ENCODE assay signal across 1 cellular context in the genomic region with DNA sequence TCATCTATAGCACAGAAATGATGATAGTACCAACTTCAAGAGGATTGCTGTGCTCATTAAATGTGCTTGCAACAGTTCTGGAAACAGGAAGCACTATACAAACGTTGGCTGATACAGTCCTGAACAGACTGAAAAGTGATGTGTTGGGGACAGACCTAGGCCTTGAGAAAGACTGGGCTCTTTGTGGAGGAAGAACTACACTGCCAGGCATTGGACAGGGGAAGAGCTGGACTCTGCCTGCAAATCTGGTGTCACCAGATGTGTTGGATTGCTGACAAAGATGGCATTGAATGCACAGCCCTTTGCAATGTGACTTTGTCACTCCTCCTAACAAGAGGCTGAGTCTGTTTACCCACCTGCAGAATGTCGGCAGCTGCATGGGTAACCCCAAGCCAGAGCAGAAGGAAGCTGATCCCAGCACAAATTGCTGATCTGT.
A peak's percentile ranks its signal among the peaks of the same experiment; 100 is the strongest.
TF ChIP-seq lines count a peak whose summit lies in the region.

No MANE protein-coding gene starts in this region.

TF ChIP-seq in HepG2, 621 proteins besides CTCF, POLR2A, EP300 and RAD21 (continues in another document):
- TF ChIP-seq ZNF572 (CRISPR knock-in tag; IDR thresholded peaks at IDR 0.05) (0 out of 2 replicates have a peak, but pooled peaks have one; percentile 75), ZNF12 (CRISPR knock-in tag; IDR thresholded peaks at IDR 0.05) (0 out of 2 replicates have a peak, but pooled peaks have one; percentile 47), ATF1 (CRISPR knock-in tag; IDR thresholded peaks at IDR 0.05) (no peak), ZBTB3 (CRISPR knock-in tag; IDR thresholded peaks at IDR 0.05; ENCODE audit: borderline replicate concordance, low read depth) (no peak), IRF2 (CRISPR knock-in tag; IDR thresholded peaks at IDR 0.05) (no peak), NRL (CRISPR knock-in tag; IDR thresholded peaks at IDR 0.05; ENCODE audit: borderline replicate concordance) (no peak), FOXP1 (IDR thresholded peaks at IDR 0.05) (no peak), FOXP1 (CRISPR knock-in tag; IDR thresholded peaks at IDR 0.05) (0 out of 2 replicates have a peak, but pooled peaks have one; percentile 2), ZNF782 (CRISPR knock-in tag; IDR thresholded peaks at IDR 0.05; ENCODE audit: borderline replicate concordance) (peak; percentile 53; the same call in 1 of the 2 replicates), MTF1 (CRISPR knock-in tag; IDR thresholded peaks at IDR 0.05) (no peak), HIVEP1 (CRISPR knock-in tag; IDR thresholded peaks at IDR 0.05) (no peak), ZNF496 (CRISPR knock-in tag; IDR thresholded peaks at IDR 0.05; ENCODE audit: insufficient replicate concordance) (no peak), EED (CRISPR knock-in tag; IDR thresholded peaks at IDR 0.05) (0 out of 2 replicates have a peak, but pooled peaks have one; percentile 30), CHCHD3 (CRISPR knock-in tag; IDR thresholded peaks at IDR 0.05) (no peak), YEATS2 (CRISPR knock-in tag; IDR thresholded peaks at IDR 0.05; ENCODE audit: borderline replicate concordance) (no peak), RARG (CRISPR knock-in tag; IDR thresholded peaks at IDR 0.05; ENCODE audit: low read depth) (no peak), ZNF615 (CRISPR knock-in tag; IDR thresholded peaks at IDR 0.05; ENCODE audit: borderline replicate concordance) (no peak), JUN (CRISPR knock-in tag; IDR thresholded peaks at IDR 0.05) (0 out of 2 replicates have a peak, but pooled peaks have one; percentile 43), SP2 (CRISPR knock-in tag; IDR thresholded peaks at IDR 0.05) (no peak), NFIC (IDR thresholded peaks at IDR 0.05; ENCODE audit: low read length) (no peak), PHB2 (IDR thresholded peaks at IDR 0.05; ENCODE audit: partially characterized antibody) (no peak), ZNF772 (CRISPR knock-in tag; IDR thresholded peaks at IDR 0.05) (peak; percentile 62; the same call in 1 of the 2 replicates), ZFP36L2 (CRISPR knock-in tag; IDR thresholded peaks at IDR 0.05) (no peak), MED13 (CRISPR knock-in tag; IDR thresholded peaks at IDR 0.05) (no peak), CBFB (CRISPR knock-in tag; IDR thresholded peaks at IDR 0.05) (no peak), GLI4 (CRISPR knock-in tag; IDR thresholded peaks at IDR 0.05; ENCODE audit: borderline replicate concordance) (no peak), SALL1 (CRISPR knock-in tag; IDR thresholded peaks at IDR 0.05) (0 out of 2 replicates have a peak, but pooled peaks have one; percentile 41), U2AF2 (IDR thresholded peaks at IDR 0.05; ENCODE audit: low read depth, low read length) (no peak), MED1 (CRISPR knock-in tag; IDR thresholded peaks at IDR 0.05) (peak; percentile 34; the same call in 1 of the 2 replicates), CC2D1A (CRISPR knock-in tag; IDR thresholded peaks at IDR 0.05) (no peak), ZNF331 (CRISPR knock-in tag; IDR thresholded peaks at IDR 0.05) (0 out of 2 replicates have a peak, but pooled peaks have one; percentile 20), PAX8 (CRISPR knock-in tag; IDR thresholded peaks at IDR 0.05; ENCODE audit: borderline replicate concordance) (no peak), ZNF564 (CRISPR knock-in tag; IDR thresholded peaks at IDR 0.05) (0 out of 2 replicates have a peak, but pooled peaks have one; percentile 56), SNRNP70 (IDR thresholded peaks at IDR 0.05; ENCODE audit: low read depth, low read length) (no peak), MYC (CRISPR knock-in tag; IDR thresholded peaks at IDR 0.05; ENCODE audit: borderline replicate concordance) (0 out of 2 replicates have a peak, but pooled peaks have one; percentile 30), HOXA3 (CRISPR knock-in tag; IDR thresholded peaks at IDR 0.05) (peak; percentile 54; the same call in 1 of the 2 replicates), ZNF747 (CRISPR knock-in tag; IDR thresholded peaks at IDR 0.05; ENCODE audit: borderline replicate concordance) (0 out of 2 replicates have a peak, but pooled peaks have one; percentile 52), ZFY (CRISPR knock-in tag; IDR thresholded peaks at IDR 0.05) (0 out of 2 replicates have a peak, but pooled peaks have one; percentile 41), BRD4 (CRISPR knock-in tag; IDR thresholded peaks at IDR 0.05) (peak; percentile 25; the same call in 1 of the 2 replicates)
- TF ChIP-seq, protein P1, sequence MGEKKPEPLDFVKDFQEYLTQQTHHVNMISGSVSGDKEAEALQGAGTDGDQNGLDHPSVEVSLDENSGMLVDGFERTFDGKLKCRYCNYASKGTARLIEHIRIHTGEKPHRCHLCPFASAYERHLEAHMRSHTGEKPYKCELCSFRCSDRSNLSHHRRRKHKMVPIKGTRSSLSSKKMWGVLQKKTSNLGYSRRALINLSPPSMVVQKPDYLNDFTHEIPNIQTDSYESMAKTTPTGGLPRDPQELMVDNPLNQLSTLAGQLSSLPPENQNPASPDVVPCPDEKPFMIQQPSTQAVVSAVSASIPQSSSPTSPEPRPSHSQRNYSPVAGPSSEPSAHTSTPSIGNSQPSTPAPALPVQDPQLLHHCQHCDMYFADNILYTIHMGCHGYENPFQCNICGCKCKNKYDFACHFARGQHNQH (CRISPR knock-in tag; IDR thresholded peaks at IDR 0.05) = no peak
- TF ChIP-seq, protein P2, sequence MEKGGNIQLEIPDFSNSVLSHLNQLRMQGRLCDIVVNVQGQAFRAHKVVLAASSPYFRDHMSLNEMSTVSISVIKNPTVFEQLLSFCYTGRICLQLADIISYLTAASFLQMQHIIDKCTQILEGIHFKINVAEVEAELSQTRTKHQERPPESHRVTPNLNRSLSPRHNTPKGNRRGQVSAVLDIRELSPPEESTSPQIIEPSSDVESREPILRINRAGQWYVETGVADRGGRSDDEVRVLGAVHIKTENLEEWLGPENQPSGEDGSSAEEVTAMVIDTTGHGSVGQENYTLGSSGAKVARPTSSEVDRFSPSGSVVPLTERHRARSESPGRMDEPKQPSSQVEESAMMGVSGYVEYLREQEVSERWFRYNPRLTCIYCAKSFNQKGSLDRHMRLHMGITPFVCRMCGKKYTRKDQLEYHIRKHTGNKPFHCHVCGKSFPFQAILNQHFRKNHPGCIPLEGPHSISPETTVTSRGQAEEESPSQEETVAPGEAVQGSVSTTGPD (CRISPR knock-in tag; IDR thresholded peaks at IDR 0.05) = 0 out of 2 replicates have a peak, but pooled peaks have one; percentile 47
- TF ChIP-seq, protein P3, sequence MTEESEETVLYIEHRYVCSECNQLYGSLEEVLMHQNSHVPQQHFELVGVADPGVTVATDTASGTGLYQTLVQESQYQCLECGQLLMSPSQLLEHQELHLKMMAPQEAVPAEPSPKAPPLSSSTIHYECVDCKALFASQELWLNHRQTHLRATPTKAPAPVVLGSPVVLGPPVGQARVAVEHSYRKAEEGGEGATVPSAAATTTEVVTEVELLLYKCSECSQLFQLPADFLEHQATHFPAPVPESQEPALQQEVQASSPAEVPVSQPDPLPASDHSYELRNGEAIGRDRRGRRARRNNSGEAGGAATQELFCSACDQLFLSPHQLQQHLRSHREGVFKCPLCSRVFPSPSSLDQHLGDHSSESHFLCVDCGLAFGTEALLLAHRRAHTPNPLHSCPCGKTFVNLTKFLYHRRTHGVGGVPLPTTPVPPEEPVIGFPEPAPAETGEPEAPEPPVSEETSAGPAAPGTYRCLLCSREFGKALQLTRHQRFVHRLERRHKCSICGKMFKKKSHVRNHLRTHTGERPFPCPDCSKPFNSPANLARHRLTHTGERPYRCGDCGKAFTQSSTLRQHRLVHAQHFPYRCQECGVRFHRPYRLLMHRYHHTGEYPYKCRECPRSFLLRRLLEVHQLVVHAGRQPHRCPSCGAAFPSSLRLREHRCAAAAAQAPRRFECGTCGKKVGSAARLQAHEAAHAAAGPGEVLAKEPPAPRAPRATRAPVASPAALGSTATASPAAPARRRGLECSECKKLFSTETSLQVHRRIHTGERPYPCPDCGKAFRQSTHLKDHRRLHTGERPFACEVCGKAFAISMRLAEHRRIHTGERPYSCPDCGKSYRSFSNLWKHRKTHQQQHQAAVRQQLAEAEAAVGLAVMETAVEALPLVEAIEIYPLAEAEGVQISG (CRISPR knock-in tag; IDR thresholded peaks at IDR 0.05) = peak; percentile 45; the same call in 1 of the 2 replicates
- TF ChIP-seq, protein P4, sequence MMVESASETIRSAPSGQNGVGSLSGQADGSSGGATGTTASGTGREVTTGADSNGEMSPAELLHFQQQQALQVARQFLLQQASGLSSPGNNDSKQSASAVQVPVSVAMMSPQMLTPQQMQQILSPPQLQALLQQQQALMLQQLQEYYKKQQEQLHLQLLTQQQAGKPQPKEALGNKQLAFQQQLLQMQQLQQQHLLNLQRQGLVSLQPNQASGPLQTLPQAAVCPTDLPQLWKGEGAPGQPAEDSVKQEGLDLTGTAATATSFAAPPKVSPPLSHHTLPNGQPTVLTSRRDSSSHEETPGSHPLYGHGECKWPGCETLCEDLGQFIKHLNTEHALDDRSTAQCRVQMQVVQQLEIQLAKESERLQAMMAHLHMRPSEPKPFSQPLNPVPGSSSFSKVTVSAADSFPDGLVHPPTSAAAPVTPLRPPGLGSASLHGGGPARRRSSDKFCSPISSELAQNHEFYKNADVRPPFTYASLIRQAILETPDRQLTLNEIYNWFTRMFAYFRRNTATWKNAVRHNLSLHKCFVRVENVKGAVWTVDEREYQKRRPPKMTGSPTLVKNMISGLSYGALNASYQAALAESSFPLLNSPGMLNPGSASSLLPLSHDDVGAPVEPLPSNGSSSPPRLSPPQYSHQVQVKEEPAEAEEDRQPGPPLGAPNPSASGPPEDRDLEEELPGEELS (CRISPR knock-in tag; IDR thresholded peaks at IDR 0.05) = 0 out of 2 replicates have a peak, but pooled peaks have one; percentile 40
- TF ChIP-seq, protein P5, sequence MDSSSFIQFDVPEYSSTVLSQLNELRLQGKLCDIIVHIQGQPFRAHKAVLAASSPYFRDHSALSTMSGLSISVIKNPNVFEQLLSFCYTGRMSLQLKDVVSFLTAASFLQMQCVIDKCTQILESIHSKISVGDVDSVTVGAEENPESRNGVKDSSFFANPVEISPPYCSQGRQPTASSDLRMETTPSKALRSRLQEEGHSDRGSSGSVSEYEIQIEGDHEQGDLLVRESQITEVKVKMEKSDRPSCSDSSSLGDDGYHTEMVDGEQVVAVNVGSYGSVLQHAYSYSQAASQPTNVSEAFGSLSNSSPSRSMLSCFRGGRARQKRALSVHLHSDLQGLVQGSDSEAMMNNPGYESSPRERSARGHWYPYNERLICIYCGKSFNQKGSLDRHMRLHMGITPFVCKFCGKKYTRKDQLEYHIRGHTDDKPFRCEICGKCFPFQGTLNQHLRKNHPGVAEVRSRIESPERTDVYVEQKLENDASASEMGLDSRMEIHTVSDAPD (CRISPR knock-in tag; IDR thresholded peaks at IDR 0.05) = peak; percentile 70; the same call in 1 of the 2 replicates
- TF ChIP-seq, protein P6, sequence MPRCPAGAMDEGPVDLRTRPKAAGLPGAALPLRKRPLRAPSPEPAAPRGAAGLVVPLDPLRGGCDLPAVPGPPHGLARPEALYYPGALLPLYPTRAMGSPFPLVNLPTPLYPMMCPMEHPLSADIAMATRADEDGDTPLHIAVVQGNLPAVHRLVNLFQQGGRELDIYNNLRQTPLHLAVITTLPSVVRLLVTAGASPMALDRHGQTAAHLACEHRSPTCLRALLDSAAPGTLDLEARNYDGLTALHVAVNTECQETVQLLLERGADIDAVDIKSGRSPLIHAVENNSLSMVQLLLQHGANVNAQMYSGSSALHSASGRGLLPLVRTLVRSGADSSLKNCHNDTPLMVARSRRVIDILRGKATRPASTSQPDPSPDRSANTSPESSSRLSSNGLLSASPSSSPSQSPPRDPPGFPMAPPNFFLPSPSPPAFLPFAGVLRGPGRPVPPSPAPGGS (CRISPR knock-in tag; IDR thresholded peaks at IDR 0.05) = 0 out of 2 replicates have a peak, but pooled peaks have one; percentile 58
- TF ChIP-seq, protein P7, sequence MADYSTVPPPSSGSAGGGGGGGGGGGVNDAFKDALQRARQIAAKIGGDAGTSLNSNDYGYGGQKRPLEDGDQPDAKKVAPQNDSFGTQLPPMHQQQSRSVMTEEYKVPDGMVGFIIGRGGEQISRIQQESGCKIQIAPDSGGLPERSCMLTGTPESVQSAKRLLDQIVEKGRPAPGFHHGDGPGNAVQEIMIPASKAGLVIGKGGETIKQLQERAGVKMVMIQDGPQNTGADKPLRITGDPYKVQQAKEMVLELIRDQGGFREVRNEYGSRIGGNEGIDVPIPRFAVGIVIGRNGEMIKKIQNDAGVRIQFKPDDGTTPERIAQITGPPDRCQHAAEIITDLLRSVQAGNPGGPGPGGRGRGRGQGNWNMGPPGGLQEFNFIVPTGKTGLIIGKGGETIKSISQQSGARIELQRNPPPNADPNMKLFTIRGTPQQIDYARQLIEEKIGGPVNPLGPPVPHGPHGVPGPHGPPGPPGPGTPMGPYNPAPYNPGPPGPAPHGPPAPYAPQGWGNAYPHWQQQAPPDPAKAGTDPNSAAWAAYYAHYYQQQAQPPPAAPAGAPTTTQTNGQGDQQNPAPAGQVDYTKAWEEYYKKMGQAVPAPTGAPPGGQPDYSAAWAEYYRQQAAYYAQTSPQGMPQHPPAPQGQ (CRISPR knock-in tag; IDR thresholded peaks at IDR 0.05; ENCODE audit: borderline replicate concordance) = 0 out of 2 replicates have a peak, but pooled peaks have one; percentile 32
- TF ChIP-seq, protein P8, sequence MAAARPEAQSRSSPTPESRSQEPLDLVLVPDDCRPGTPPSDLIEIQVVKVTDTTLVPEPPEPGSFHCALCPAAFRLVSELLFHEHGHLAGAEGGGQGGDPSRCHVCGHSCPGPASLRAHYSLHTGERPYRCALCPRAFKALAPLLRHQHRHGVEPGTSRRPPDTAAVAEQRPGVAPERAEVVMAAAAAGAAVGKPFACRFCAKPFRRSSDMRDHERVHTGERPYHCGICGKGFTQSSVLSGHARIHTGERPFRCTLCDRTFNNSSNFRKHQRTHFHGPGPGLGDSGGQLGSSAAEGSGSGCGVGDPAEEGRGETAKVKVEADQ (CRISPR knock-in tag; IDR thresholded peaks at IDR 0.05; ENCODE audit: borderline replicate concordance) = no peak
- TF ChIP-seq, protein P9, sequence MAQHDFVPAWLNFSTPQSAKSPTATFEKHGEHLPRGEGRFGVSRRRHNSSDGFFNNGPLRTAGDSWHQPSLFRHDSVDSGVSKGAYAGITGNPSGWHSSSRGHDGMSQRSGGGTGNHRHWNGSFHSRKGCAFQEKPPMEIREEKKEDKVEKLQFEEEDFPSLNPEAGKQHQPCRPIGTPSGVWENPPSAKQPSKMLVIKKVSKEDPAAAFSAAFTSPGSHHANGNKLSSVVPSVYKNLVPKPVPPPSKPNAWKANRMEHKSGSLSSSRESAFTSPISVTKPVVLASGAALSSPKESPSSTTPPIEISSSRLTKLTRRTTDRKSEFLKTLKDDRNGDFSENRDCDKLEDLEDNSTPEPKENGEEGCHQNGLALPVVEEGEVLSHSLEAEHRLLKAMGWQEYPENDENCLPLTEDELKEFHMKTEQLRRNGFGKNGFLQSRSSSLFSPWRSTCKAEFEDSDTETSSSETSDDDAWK (CRISPR knock-in tag; IDR thresholded peaks at IDR 0.05) = no peak
